Comparison of ENCODE assay signal across 18 cellular contexts in genomic region chr2:185921048-185921756, GRCh38.
DNase-seq lines count a peak whose midpoint lies in the region; ATAC-seq and TF ChIP-seq lines count a peak whose summit lies in the region.
"Had no signal": no experiment of that assay in that cellular context is flagged by ENCODE, and none has a peak within 500 bp of the region (broad histone marks: within the 10 kb centered on the region; RNA-seq: fewer than 3 reads in every experiment).

No MANE protein-coding gene starts in this region.

- H3K79me1 ChIP-seq in H9 (ENCODE audit: insufficient read depth, low read depth, low read length, poor library complexity, severe bottlenecking) (no peaks in the 10 kb centered on the region), trophoblast cell (ENCODE audit: low read length) (no peaks in the 10 kb centered on the region)

- H3K14ac ChIP-seq in H9 (ENCODE audit: insufficient read depth, low read length) (no peak overlapping the region), trophoblast cell (ENCODE audit: low read length) (no peak overlapping the region)

- H3K23ac ChIP-seq in H9 (ENCODE audit: insufficient read length, low read depth, low read length): no peak overlapping the region
- H3K23ac ChIP-seq in trophoblast cell (ENCODE audit: low read length): no peak overlapping the region

- H3K36me3 ChIP-seq in RWPE2 (ENCODE audit: low read depth) (no peaks in the 10 kb centered on the region), trophoblast cell (ENCODE audit: control insufficient read depth in 1 of 2, insufficient read depth in 2 of 2, low read length in 2 of 2) (no peaks in the 10 kb centered on the region), SJCRH30 (no peaks in the 10 kb centered on the region)
- H3K36me3 ChIP-seq: BLaER1 treated with 17β-estradiol and CSF1 and Interleukin-3, amounts not matched to agents 10 nM and 100 nM had no signal

- WGBS in H9 (ENCODE audit: extremely low coverage, insufficient read length, low lambda C conversion rate): no CpG with 5 or more reads among the region's 3 CpGs
- WGBS in trophoblast cell (ENCODE audit: extremely low coverage, insufficient coverage, insufficient read length): no CpG with 5 or more reads among the region's 3 CpGs

- no peak for DNase-seq in H9
- DNase-seq in RWPE2 (ENCODE audit: low spot score): no peak
- peak; percentile 64 for DNase-seq in epithelial cell of esophagus (ENCODE audit: low read depth)
- peak; percentile 27 to 71 for DNase-seq in trophoblast cell
- DNase-seq in activated effector memory CD4-positive, alpha-beta T cell treated with anti-CD3 and anti-CD28 coated beads, Interleukin-2, amount 50 U/mL, for 16 hours: no peak
- no peak for DNase-seq in SJCRH30
- DNase-seq: CD8-positive, alpha-beta memory T cell; DMS79 treated with DMSO at 0.1 percent for 48 hours; MM.1S; NCI-H1105; NCI-H1694 treated with DMSO at 0.1 percent for 48 hours; NCI-H446 treated with DMSO at 0.1 percent for 48 hours; NK-92 treated with Interleukin-12 subunit alpha and Interleukin-12 subunit beta, amount 100 ng/mL, for 24 hours had no signal

- H2AFZ ChIP-seq in H9 (ENCODE audit: low read length): no peak overlapping the region
- H2AFZ ChIP-seq in trophoblast cell (ENCODE audit: insufficient read depth, low read length, poor library complexity): no peak overlapping the region

- no peaks in the 10 kb centered on the region for H3K23me2 ChIP-seq in H9 (ENCODE audit: insufficient read length, low read depth, low read length, poor library complexity, severe bottlenecking)

- H4K8ac ChIP-seq in H9 (replicated peaks; ENCODE audit: insufficient read length, low read depth, low read length) (no peak overlapping the region), trophoblast cell (ENCODE audit: low read depth, low read length) (no peak overlapping the region)

- H3K4me2 ChIP-seq in H9 (ENCODE audit: insufficient read depth, insufficient read length, low read length) (no peak overlapping the region), trophoblast cell (ENCODE audit: low read length) (no peak overlapping the region)
- H3K4me2 ChIP-seq: A549; BLaER1 treated with 17β-estradiol and CSF1 and Interleukin-3, amounts not matched to agents 10 nM and 100 nM; KMS-11 had no signal

- no peak overlapping the region for H3K4me3 Mint-ChIP-seq in H9
- H3K4me3 Mint-ChIP-seq in activated T-helper 17 cell treated with anti-CD3 and anti-CD28 coated beads, Interleukin-2, amount 50 U/mL, for 72 hours: no peak overlapping the region
- H3K4me3 Mint-ChIP-seq: CD8-positive, alpha-beta memory T cell had no signal

- peaks cover 0 to 3% of the 10 kb centered on the region in 2 experiments; a peak in 1 of 4 replicates for H3K4me1 Mint-ChIP-seq in H9
- no peaks in the 10 kb centered on the region for H3K4me1 Mint-ChIP-seq in activated T-helper 17 cell treated with anti-CD3 and anti-CD28 coated beads, Interleukin-2, amount 50 U/mL, for 72 hours
- H3K4me1 Mint-ChIP-seq: CD8-positive, alpha-beta memory T cell had no signal

- H3K79me2 ChIP-seq in H9 (ENCODE audit: insufficient read depth, low read length) (no peaks in the 10 kb centered on the region), trophoblast cell (ENCODE audit: control insufficient read depth, insufficient read depth, low read length, poor library complexity) (no peaks in the 10 kb centered on the region)

- no peak overlapping the region for H2BK5ac ChIP-seq in H9 (ENCODE audit: insufficient read length, low read length)
- no peak overlapping the region for H2BK5ac ChIP-seq in trophoblast cell (ENCODE audit: low read depth, low read length, poor library complexity)

- H2BK12ac ChIP-seq in H9 (ENCODE audit: insufficient read length, low read depth, low read length): no peak overlapping the region
- no peak overlapping the region for H2BK12ac ChIP-seq in trophoblast cell (ENCODE audit: low read length)

- H4K20me1 ChIP-seq in H9 (ENCODE audit: control insufficient read depth, insufficient read depth, insufficient read length): no peaks in the 10 kb centered on the region
- H4K20me1 ChIP-seq: BLaER1 treated with 17β-estradiol and CSF1 and Interleukin-3, amounts not matched to agents 10 nM and 100 nM had no signal

- no peak overlapping the region for H2BK20ac ChIP-seq in H9 (ENCODE audit: low read depth, low read length, poor library complexity, severe bottlenecking)

- H2BK15ac ChIP-seq in H9 (ENCODE audit: low read depth, low read length): no peak overlapping the region

- H2BK120ac ChIP-seq in H9 (ENCODE audit: low read depth, low read length, poor library complexity, severe bottlenecking) (no peak overlapping the region), trophoblast cell (ENCODE audit: insufficient read depth, low read length, poor library complexity) (no peak overlapping the region)

- H3K27me3 Mint-ChIP-seq in H9 (ENCODE audit: low read depth): no peaks in the 10 kb centered on the region
- H3K27me3 Mint-ChIP-seq in activated T-helper 17 cell treated with anti-CD3 and anti-CD28 coated beads, Interleukin-2, amount 50 U/mL, for 72 hours: no peaks in the 10 kb centered on the region
- H3K27me3 Mint-ChIP-seq: CD8-positive, alpha-beta memory T cell had no signal

- no peak overlapping the region for H4K5ac ChIP-seq in H9 (ENCODE audit: insufficient read length, low read depth, low read length)

- H3K4me1 ChIP-seq in H9 (ENCODE audit: insufficient read depth, low read length): no peaks in the 10 kb centered on the region
- no peaks in the 10 kb centered on the region for H3K4me1 ChIP-seq in RWPE2 (ENCODE audit: insufficient read depth, poor library complexity, severe bottlenecking)
- no peaks in the 10 kb centered on the region for H3K4me1 ChIP-seq in trophoblast cell (ENCODE audit: control insufficient read depth in 1 of 2, insufficient read depth in 2 of 2, low read length in 2 of 2)
- H3K4me1 ChIP-seq in SJCRH30: peaks cover 9% of the 10 kb centered on the region
- H3K4me1 ChIP-seq: A549 had no signal

- no peak for TF ChIP-seq CTCF in H9 (conservative IDR thresholded peaks at IDR 0.05)
- TF ChIP-seq CTCF in RWPE2 (IDR thresholded peaks at IDR 0.05; ENCODE audit: poor library complexity, severe bottlenecking): no peak
- TF ChIP-seq CTCF in epithelial cell of esophagus (IDR thresholded peaks at IDR 0.05; ENCODE audit: insufficient read depth, low read depth, low read length, missing control alignments): no peak

- no peaks in the 10 kb centered on the region for H3K27me3 ChIP-seq in H9 (ENCODE audit: insufficient read depth, low read length)
- no peaks in the 10 kb centered on the region for H3K27me3 ChIP-seq in RWPE2 (ENCODE audit: insufficient read depth, poor library complexity, severe bottlenecking)
- H3K27me3 ChIP-seq in trophoblast cell (ENCODE audit: insufficient read depth, low read length): no peaks in the 10 kb centered on the region
- no peaks in the 10 kb centered on the region for H3K27me3 ChIP-seq in SJCRH30
- H3K27me3 ChIP-seq: BLaER1 treated with 17β-estradiol and CSF1 and Interleukin-3, amounts not matched to agents 10 nM and 100 nM had no signal

- H3K36me3 Mint-ChIP-seq in H9 (ENCODE audit: insufficient read depth in 1 of 3, low read depth in 3 of 3): no peaks in the 10 kb centered on the region
- no peaks in the 10 kb centered on the region for H3K36me3 Mint-ChIP-seq in activated T-helper 17 cell treated with anti-CD3 and anti-CD28 coated beads, Interleukin-2, amount 50 U/mL, for 72 hours (ENCODE audit: low read depth)

- H3K9ac ChIP-seq in H9 (ENCODE audit: extremely low read depth, insufficient read length, low read length) (no peak overlapping the region), trophoblast cell (ENCODE audit: low read length) (no peak overlapping the region)
- H3K9ac ChIP-seq: BLaER1 treated with 17β-estradiol and CSF1 and Interleukin-3, amounts not matched to agents 10 nM and 100 nM; KMS-11 had no signal

- no peak overlapping the region for H4K12ac ChIP-seq in trophoblast cell (ENCODE audit: low read depth, low read length)

- no peak overlapping the region for H3K4me3 ChIP-seq in RWPE2 (ENCODE audit: severe bottlenecking)
- H3K4me3 ChIP-seq in epithelial cell of esophagus (ENCODE audit: low read length): no peak overlapping the region
- H3K4me3 ChIP-seq in trophoblast cell (ENCODE audit: low read depth, low read length): no peak overlapping the region
- H3K4me3 ChIP-seq in SJCRH30: no peak overlapping the region
- H3K4me3 ChIP-seq: A549; BLaER1 treated with 17β-estradiol and CSF1 and Interleukin-3, amounts not matched to agents 10 nM and 100 nM had no signal

- peak overlapping the region; percentile 36 for H3T11ph ChIP-seq in H9 (ENCODE audit: low read length)

- no peak overlapping the region for H2AK5ac ChIP-seq in H9 (ENCODE audit: insufficient read length, low read length)
- no peak overlapping the region for H2AK5ac ChIP-seq in trophoblast cell (ENCODE audit: low read length)

- H3K56ac ChIP-seq in H9 (ENCODE audit: insufficient read length, low read depth, low read length): no peak overlapping the region

- H3K27ac ChIP-seq in H9 (ENCODE audit: insufficient read length, low read depth, low read length) (no peak overlapping the region), RWPE2 (ENCODE audit: poor library complexity, severe bottlenecking) (no peak overlapping the region), trophoblast cell (ENCODE audit: low read depth, low read length) (no peak overlapping the region), SJCRH30 (no peak overlapping the region)
- H3K27ac ChIP-seq: A549; BLaER1 treated with 17β-estradiol and CSF1 and Interleukin-3, amounts not matched to agents 10 nM and 100 nM; KMS-11 had no signal

- H3K4ac ChIP-seq in H9 (ENCODE audit: low read depth, low read length) (no peak overlapping the region), trophoblast cell (ENCODE audit: low read depth, low read length) (no peak overlapping the region)

- H3K9me3 ChIP-seq in H9 (ENCODE audit: control insufficient read depth, low read depth, low read length): no peaks in the 10 kb centered on the region
- no peaks in the 10 kb centered on the region for H3K9me3 ChIP-seq in RWPE2 (ENCODE audit: severe bottlenecking)
- no peaks in the 10 kb centered on the region for H3K9me3 ChIP-seq in trophoblast cell (ENCODE audit: insufficient read depth, low read depth, low read length)
- H3K9me3 ChIP-seq in SJCRH30 (replicated peaks): peaks cover 4% of the 10 kb centered on the region
- H3K9me3 ChIP-seq: A549 had no signal

- no peaks in the 10 kb centered on the region for H3K9me3 Mint-ChIP-seq in H9
- H3K9me3 Mint-ChIP-seq in activated T-helper 17 cell treated with anti-CD3 and anti-CD28 coated beads, Interleukin-2, amount 50 U/mL, for 72 hours: no peaks in the 10 kb centered on the region

- no peak overlapping the region for H3K18ac ChIP-seq in H9 (ENCODE audit: insufficient read length, low read depth, low read length)
- no peak overlapping the region for H3K18ac ChIP-seq in trophoblast cell (ENCODE audit: low read length)

- ATAC-seq in RWPE2 (ENCODE audit: low read depth): 0 out of 3 replicates have a peak, but pooled peaks have one; percentile 23
- ATAC-seq in activated T-helper 17 cell treated with anti-CD3 and anti-CD28 coated beads, Interleukin-2, amount 50 U/mL, for 72 hours (replicated peaks): no peak
- ATAC-seq: A549, HepG2 had no signal

- peak overlapping the region in 1 of 3 experiments; percentile 28; a peak in 1 of 7 replicates for H3K27ac Mint-ChIP-seq in H9
- no peak overlapping the region for H3K27ac Mint-ChIP-seq in activated T-helper 17 cell treated with anti-CD3 and anti-CD28 coated beads, Interleukin-2, amount 50 U/mL, for 72 hours
- H3K27ac Mint-ChIP-seq: CD8-positive, alpha-beta memory T cell had no signal

- H4K91ac ChIP-seq in H9 (ENCODE audit: insufficient read length, low read depth, low read length): no peak overlapping the region
- H4K91ac ChIP-seq in trophoblast cell (ENCODE audit: low read depth, low read length): no peak overlapping the region

Comparison
In these comparisons a context has a peak if more than half of its experiments do, and no peak if none do; other contexts are left out.
1. DNase-seq: peak in epithelial cell of esophagus (single experiment) and trophoblast cell (2 of 2); none in H9 (single experiment), RWPE2 (single experiment), activated effector memory CD4-positive, alpha-beta T cell treated with anti-CD3 and anti-CD28 coated beads, Interleukin-2, amount 50 U/mL, for 16 hours (single experiment) and SJCRH30 (0 of 2).